Comparison of ENCODE assay signal across 1 cellular context in genomic region chr14:54509546-54510501, GRCh38.
TF ChIP-seq lines count a peak whose summit lies in the region.

A gene with protein sequence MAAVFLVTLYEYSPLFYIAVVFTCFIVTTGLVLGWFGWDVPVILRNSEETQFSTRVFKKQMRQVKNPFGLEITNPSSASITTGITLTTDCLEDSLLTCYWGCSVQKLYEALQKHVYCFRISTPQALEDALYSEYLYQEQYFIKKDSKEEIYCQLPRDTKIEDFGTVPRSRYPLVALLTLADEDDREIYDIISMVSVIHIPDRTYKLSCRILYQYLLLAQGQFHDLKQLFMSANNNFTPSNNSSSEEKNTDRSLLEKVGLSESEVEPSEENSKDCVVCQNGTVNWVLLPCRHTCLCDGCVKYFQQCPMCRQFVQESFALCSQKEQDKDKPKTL (plus strand): TSS chr14:54509906. CDS start chr14:54509960, 54 bp downstream.

TF ChIP-seq in HepG2, 621 proteins besides CTCF, POLR2A, EP300 and RAD21 (continued from another document):
- no peak for TF ChIP-seq ZBTB10 (CRISPR knock-in tag; IDR thresholded peaks at IDR 0.05; ENCODE audit: borderline replicate concordance)
- no peak for TF ChIP-seq ZNF234 (CRISPR knock-in tag; conservative IDR thresholded peaks at IDR 0.05)
- peak; percentile 28; the same call in 1 of the 2 replicates for TF ChIP-seq KDM1A (CRISPR knock-in tag; IDR thresholded peaks at IDR 0.05)
- no peak for TF ChIP-seq ETV6 (CRISPR knock-in tag; conservative IDR thresholded peaks at IDR 0.05)
- 0 out of 2 replicates have a peak, but pooled peaks have one; percentile 42 for TF ChIP-seq NR3C1 (CRISPR knock-in tag; IDR thresholded peaks at IDR 0.05)
- TF ChIP-seq PITX1 (CRISPR knock-in tag; IDR thresholded peaks at IDR 0.05): 0 out of 2 replicates have a peak, but pooled peaks have one; percentile 36
- TF ChIP-seq, protein P1, sequence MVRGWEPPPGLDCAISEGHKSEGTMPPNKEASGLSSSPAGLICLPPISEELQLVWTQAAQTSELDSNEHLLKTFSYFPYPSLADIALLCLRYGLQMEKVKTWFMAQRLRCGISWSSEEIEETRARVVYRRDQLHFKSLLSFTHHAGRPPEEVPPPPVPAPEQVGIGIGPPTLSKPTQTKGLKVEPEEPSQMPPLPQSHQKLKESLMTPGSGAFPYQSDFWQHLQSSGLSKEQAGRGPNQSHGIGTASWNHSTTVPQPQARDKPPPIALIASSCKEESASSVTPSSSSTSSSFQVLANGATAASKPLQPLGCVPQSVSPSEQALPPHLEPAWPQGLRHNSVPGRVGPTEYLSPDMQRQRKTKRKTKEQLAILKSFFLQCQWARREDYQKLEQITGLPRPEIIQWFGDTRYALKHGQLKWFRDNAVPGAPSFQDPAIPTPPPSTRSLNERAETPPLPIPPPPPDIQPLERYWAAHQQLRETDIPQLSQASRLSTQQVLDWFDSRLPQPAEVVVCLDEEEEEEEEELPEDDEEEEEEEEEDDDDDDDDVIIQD (CRISPR knock-in tag; IDR thresholded peaks at IDR 0.05; ENCODE audit: low read depth): peak; percentile 81
- TF ChIP-seq MZF1 (CRISPR knock-in tag; IDR thresholded peaks at IDR 0.05; ENCODE audit: borderline replicate concordance): no peak; the same call in 1 of the 2 replicates
- no peak for TF ChIP-seq TCF12 (IDR thresholded peaks at IDR 0.05)
- TF ChIP-seq TCF12 (CRISPR knock-in tag; IDR thresholded peaks at IDR 0.05): no peak
- no peak for TF ChIP-seq SP1 (IDR thresholded peaks at IDR 0.05)
- peak; percentile 77 for TF ChIP-seq SP1 (CRISPR knock-in tag; IDR thresholded peaks at IDR 0.05)
- TF ChIP-seq LCORL (IDR thresholded peaks at IDR 0.05): no peak
- peak; percentile 87 for TF ChIP-seq LCORL (CRISPR knock-in tag; IDR thresholded peaks at IDR 0.05)
- TF ChIP-seq ZNF770 (CRISPR knock-in tag; IDR thresholded peaks at IDR 0.05): peak; percentile 53; the same call in 1 of the 2 replicates
- no peak for TF ChIP-seq SMC3 (IDR thresholded peaks at IDR 0.05; ENCODE audit: low read length)
- TF ChIP-seq CHCHD3 (CRISPR knock-in tag; IDR thresholded peaks at IDR 0.05): no peak
